In the genomic region with DNA sequence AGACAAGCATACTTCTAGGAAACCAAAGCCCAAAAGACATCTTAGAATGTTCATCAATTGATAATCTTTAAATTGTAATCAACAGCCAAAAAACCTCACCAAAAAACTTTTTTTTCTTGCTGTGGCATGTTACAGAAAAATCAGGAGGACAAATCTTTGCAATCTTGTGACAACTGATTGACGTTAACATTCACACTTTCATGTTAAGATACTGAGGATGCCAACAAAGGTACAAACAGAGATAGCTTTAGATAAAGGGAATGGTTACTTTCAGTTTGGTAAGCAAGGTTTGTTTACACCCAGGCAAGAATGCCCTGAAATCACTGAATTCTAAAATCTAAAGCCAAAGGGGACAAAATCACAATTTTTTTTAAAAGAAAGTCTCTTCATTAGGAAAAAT, we compare ENCODE assay signal across 34 cellular contexts.
"Had no signal": no experiment of that assay in that cellular context is flagged by ENCODE, and none has a peak within 500 bp of the region (broad histone marks: within the 10 kb centered on the region; RNA-seq: fewer than 3 reads in every experiment).

No MANE protein-coding gene starts in this region.

- H3K27ac ChIP-seq: KMS-11 had no signal

- H3K4me2 ChIP-seq: KMS-11 had no signal

- H3K4me3 ChIP-seq: MG63 had no signal

- H3K27me3 ChIP-seq: MG63 had no signal

- H3K9me3 ChIP-seq: MG63 had no signal

- H3K9ac ChIP-seq: KMS-11 had no signal

- DNase-seq: Karpas-422, Kasumi-1, KG1, MG63, MM.1S, MV-4-11, NCI-H1048, NCI-H1092, NCI-H1092 treated with DMSO at 0.1 percent for 48 hours, NCI-H1105, NCI-H1105 treated with DMSO at 0.1 percent for 48 hours, NCI-H1417, NCI-H1417 treated with DMSO at 0.1 percent for 48 hours, NCI-H1436, NCI-H1436 treated with DMSO at 0.1 percent for 48 hours, NCI-H146, NCI-H1694, NCI-H1694 treated with DMSO at 0.1 percent for 48 hours, NCI-H187, NCI-H187 treated with DMSO at 0.1 percent for 48 hours, NCI-H1930, NCI-H2029, NCI-H2029 treated with DMSO at 0.1 percent for 48 hours, NCI-H2081, NCI-H2081 treated with DMSO at 0.1 percent for 48 hours, NCI-H2107, NCI-H2171, NCI-H2171 treated with DMSO at 0.1 percent for 48 hours, NCI-H2227 treated with DMSO at 0.1 percent for 48 hours, NCI-H226, NCI-H345, NCI-H446, NCI-H446 treated with DMSO at 0.1 percent for 48 hours had no signal
